In the genomic region with DNA sequence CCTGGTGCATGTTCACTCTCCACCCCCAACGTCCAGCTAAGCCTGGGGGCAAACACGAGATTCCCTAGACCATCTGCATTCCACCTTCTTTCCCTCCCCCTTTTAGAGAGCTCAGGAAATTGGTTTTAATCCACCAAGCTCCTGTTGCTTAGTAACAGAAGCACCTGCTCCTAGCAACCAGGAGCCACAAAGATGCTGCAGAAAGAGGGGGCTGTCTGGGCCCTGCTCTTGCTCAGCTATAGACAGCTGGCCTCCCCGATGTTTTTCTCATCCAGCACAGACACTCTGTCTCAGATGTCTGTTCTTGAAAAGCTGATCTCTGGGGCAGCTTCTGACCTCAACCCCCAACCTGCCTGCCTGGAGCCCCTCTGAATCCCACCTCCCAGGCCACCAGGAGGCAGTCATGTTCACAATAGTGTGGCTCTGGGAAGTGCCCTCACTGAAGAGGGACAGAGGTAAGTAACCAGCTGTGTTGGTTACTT, we compare ENCODE assay signal across 8 cellular contexts.
DNase-seq lines count a peak whose midpoint lies in the region.

No MANE protein-coding gene starts in this region.

- H3K27me3 ChIP-seq in ectodermal cell (ENCODE audit: control insufficient read depth, insufficient read depth, low read length, poor library complexity, severe bottlenecking) = no peaks in the 10 kb centered on the region

- H3K9me3 ChIP-seq in ectodermal cell (ENCODE audit: control insufficient read depth, low read length) = no peaks in the 10 kb centered on the region

- no peak overlapping the region for H3K4me3 ChIP-seq in ectodermal cell (ENCODE audit: insufficient read depth, low read depth, low read length)

- H3K27ac ChIP-seq in ectodermal cell (ENCODE audit: insufficient read depth, low read depth, low read length, poor library complexity, severe bottlenecking) = peak overlapping the region; percentile 72

- DNase-seq in NCI-H2227 (lab: John Stamatoyannopoulos, UW; ENCODE audit: unreplicated experiment) (peak; percentile 72), NCI-H2227 treated with DMSO at 0.1 percent for 48 hours (lab: John Stamatoyannopoulos, UW) (no peak), NCI-H82 treated with DMSO at 0.1 percent for 48 hours (lab: John Stamatoyannopoulos, UW; ENCODE audit: unreplicated experiment) (peak; percentile 63), midbrain (lab: John Stamatoyannopoulos, UW) (no peak), inferior parietal cortex (ENCODE audit: extremely low spot score) (no peak), SKM-1 (lab: John Stamatoyannopoulos, UW; ENCODE audit: unreplicated experiment) (no peak)
- peak; percentile 1 for DNase-seq in stimulated activated CD8-positive, alpha-beta memory T cell treated with anti-CD3 and anti-CD28 coated beads, Interleukin-12 subunit alpha, Interleukin-12 subunit beta, amount 100 ng/mL, for 1 hour (ENCODE audit: low read depth)

- H3K4me1 ChIP-seq in ectodermal cell (ENCODE audit: control insufficient read depth, insufficient read depth, low read length) = peaks cover 11% of the 10 kb centered on the region

- H3K36me3 ChIP-seq in ectodermal cell (ENCODE audit: control insufficient read depth, insufficient read depth, low read length) = no peaks in the 10 kb centered on the region

- 4 to 5% methylated on average over 3 of the region's 3 CpGs for WGBS in ectodermal cell, 2 experiments

Comparison
In these comparisons a context has a peak if more than half of its experiments do, and no peak if none do; other contexts are left out.
1. DNase-seq: peak in NCI-H2227 (single experiment), NCI-H82 treated with DMSO at 0.1 percent for 48 hours (single experiment) and stimulated activated CD8-positive, alpha-beta memory T cell treated with anti-CD3 and anti-CD28 coated beads, Interleukin-12 subunit alpha, Interleukin-12 subunit beta, amount 100 ng/mL, for 1 hour (single experiment); none in NCI-H2227 treated with DMSO at 0.1 percent for 48 hours (single experiment), midbrain (single experiment), inferior parietal cortex (single experiment) and SKM-1 (single experiment).